In the genomic region with DNA sequence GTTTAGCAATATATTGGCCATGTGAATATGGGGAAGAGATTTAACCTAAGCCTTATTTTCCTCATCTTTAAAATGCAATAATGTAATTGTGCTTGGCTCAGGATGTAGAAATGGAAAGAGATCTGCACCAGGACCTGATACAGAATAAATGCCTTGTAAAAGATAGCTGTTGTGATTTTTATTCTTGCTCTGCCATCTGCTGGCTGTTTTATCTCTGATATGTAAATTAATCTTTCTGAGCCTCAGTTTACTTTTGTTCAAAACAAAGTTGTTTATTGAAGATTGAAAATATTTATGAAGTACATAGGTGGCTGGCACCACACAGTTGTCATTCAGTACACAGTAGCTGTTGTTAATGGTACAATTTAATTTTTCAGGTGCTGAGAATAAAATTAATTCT, we compare ENCODE assay signal across 14 cellular contexts. TPM values are rescaled to one million over a fixed set of nuclear protein-coding genes. Genes with fewer than 3 reads are reported as not detected.
DNase-seq lines count a peak whose midpoint lies in the region; ATAC-seq, FAIRE-seq and TF ChIP-seq lines count a peak whose summit lies in the region.
"Had no signal": no experiment of that assay in that cellular context is flagged by ENCODE, and none has a peak within 500 bp of the region (broad histone marks: within the 10 kb centered on the region; RNA-seq: fewer than 3 reads in every experiment).

No MANE protein-coding gene starts in this region.

- H3K9me3 ChIP-seq in OCI-LY1 (ENCODE audit: low read length), result no peaks in the 10 kb centered on the region
- H3K9me3 ChIP-seq in esophagus muscularis mucosa, result no peaks in the 10 kb centered on the region
- H3K9me3 ChIP-seq in parathyroid adenoma (ENCODE audit: control insufficient read depth, low read length), result no peaks in the 10 kb centered on the region
- H3K9me3 ChIP-seq: neutrophil had no signal

- H3K4me1 ChIP-seq in OCI-LY1 (ENCODE audit: insufficient read depth, low read length, severe bottlenecking), result peaks cover 22% of the 10 kb centered on the region
- peaks cover 33 to 59% (median 49%) of the 10 kb centered on the region in 4 donors for H3K4me1 ChIP-seq in esophagus muscularis mucosa
- peaks cover 2% of the 10 kb centered on the region for H3K4me1 ChIP-seq in parathyroid adenoma

- H3K4me2 ChIP-seq in OCI-LY1 (ENCODE audit: low read length), result no peak overlapping the region
- H3K4me2 ChIP-seq in parathyroid adenoma (ENCODE audit: low read length), result peak overlapping the region; percentile 51

- intact Hi-C loops in esophagus muscularis mucosa (cut with DNase I), result loop anchor here (5.0 kb wide), 1 partner anchor 46 kb away; no protein-coding TSS in a partner anchor

- H3K4me3 ChIP-seq in OCI-LY1 (ENCODE audit: low read depth, low read length, poor library complexity, severe bottlenecking) (no peak overlapping the region), esophagus muscularis mucosa (no peak overlapping the region), parathyroid adenoma (ENCODE audit: low read depth, low read length) (no peak overlapping the region)

- H2AFZ ChIP-seq in OCI-LY1 (ENCODE audit: low read length) (no peak overlapping the region), parathyroid adenoma (no peak overlapping the region)

- H3F3A ChIP-seq in OCI-LY1 (ENCODE audit: insufficient read depth, low read length), result no peaks in the 10 kb centered on the region; the same call in 1 of the 2 replicates

- TF ChIP-seq POLR2A in esophagus muscularis mucosa (IDR thresholded peaks at IDR 0.05; ENCODE audit: low read depth) (no peak), GM12891 (IDR thresholded peaks at IDR 0.05; ENCODE audit: low read depth, low read length) (no peak)

- no peak for TF ChIP-seq EP300 in esophagus muscularis mucosa (IDR thresholded peaks at IDR 0.05)

- peak; percentile 58 for TF ChIP-seq CTCF in OCI-LY1 (IDR thresholded peaks at IDR 0.05; ENCODE audit: low read length)
- TF ChIP-seq CTCF in esophagus muscularis mucosa (IDR thresholded peaks at IDR 0.05), result peak; percentile 19 to 34 (median 23)
- TF ChIP-seq CTCF in parathyroid adenoma (IDR thresholded peaks at IDR 0.05), result no peak

- no peaks in the 10 kb centered on the region for H3K79me2 ChIP-seq in OCI-LY1 (ENCODE audit: insufficient read depth, low read length)
- H3K79me2 ChIP-seq in parathyroid adenoma, result peaks cover 3% of the 10 kb centered on the region

- H3K27ac ChIP-seq in OCI-LY1 (ENCODE audit: low read depth, low read length, poor library complexity, severe bottlenecking), result no peak overlapping the region
- no peak overlapping the region for H3K27ac ChIP-seq in esophagus muscularis mucosa (replicated peaks in 1 of 4)
- H3K27ac ChIP-seq in parathyroid adenoma, result no peak overlapping the region
- H3K27ac ChIP-seq: neutrophil had no signal

- no peaks in the 10 kb centered on the region for H3K9me2 ChIP-seq in OCI-LY1 (ENCODE audit: low read depth, low read length)

- FAIRE-seq in GM12891 (lab: Jason Lieb, UNC), result no peak
- FAIRE-seq: GM18507, TTC549 had no signal

- no peaks in the 10 kb centered on the region for H4K20me1 ChIP-seq in OCI-LY1 (ENCODE audit: insufficient read depth, low read length)

- H3K36me3 ChIP-seq in OCI-LY1 (ENCODE audit: insufficient read depth, low read length), result no peaks in the 10 kb centered on the region
- H3K36me3 ChIP-seq in esophagus muscularis mucosa, result no peaks in the 10 kb centered on the region
- no peaks in the 10 kb centered on the region for H3K36me3 ChIP-seq in parathyroid adenoma (ENCODE audit: control insufficient read depth, insufficient read depth, low read length)
- H3K36me3 ChIP-seq: neutrophil had no signal

- ATAC-seq in GM21528 (IDR thresholded peaks at IDR 0.05; ENCODE audit: low FRiP score, unreplicated experiment), result no peak
- no peak for ATAC-seq in HG02852 (IDR thresholded peaks at IDR 0.05; ENCODE audit: unreplicated experiment)
- ATAC-seq: stimulated activated naive B cell treated with anti-CD40 and anti-IgM and Interleukin-4, amounts not matched to agents 10 μg/mL and 1 μg/mL and 100 μg/mL, for 72 hours had no signal

- DNase-seq in ELR (ENCODE audit: low read depth) (peak; percentile 11), esophagus muscularis mucosa (ENCODE audit: extremely low spot score) (no peak), GM12891 (ENCODE audit: insufficient read length, low spot score) (no peak), NCI-H1436 treated with DMSO at 0.1 percent for 48 hours (lab: John Stamatoyannopoulos, UW) (no peak)
- DNase-seq: EL; NCI-H1930; stimulated activated naive B cell treated with anti-CD40 and anti-IgM and Interleukin-4, amounts not matched to agents 10 μg/mL and 1 μg/mL and 100 μg/mL, for 72 hours had no signal

- no peak overlapping the region for H3K9ac ChIP-seq in OCI-LY1 (ENCODE audit: low read length)
- H3K9ac ChIP-seq in parathyroid adenoma, result no peak overlapping the region

- H3K27me3 ChIP-seq in OCI-LY1 (ENCODE audit: insufficient read depth, low read length) (no peaks in the 10 kb centered on the region), esophagus muscularis mucosa (no peaks in the 10 kb centered on the region), parathyroid adenoma (ENCODE audit: control insufficient read depth, insufficient read depth, low read length) (no peaks in the 10 kb centered on the region)
- H3K27me3 ChIP-seq: neutrophil had no signal

TF ChIP-seq in GM12891, 5 proteins besides CTCF, POLR2A, EP300 and RAD21:
- no peak for TF ChIP-seq TAF1 (IDR thresholded peaks at IDR 0.05; ENCODE audit: low read depth, low read length)
- no peak for TF ChIP-seq PAX5 (IDR thresholded peaks at IDR 0.05; ENCODE audit: insufficient read depth, low read length, severe bottlenecking)
- no peak for TF ChIP-seq POLR2AphosphoS5 (IDR thresholded peaks at IDR 0.05; ENCODE audit: low read depth, low read length)
- no peak for TF ChIP-seq POU2F2 (IDR thresholded peaks at IDR 0.05; ENCODE audit: low read depth, low read length)
- no peak for TF ChIP-seq SPI1 (IDR thresholded peaks at IDR 0.05; ENCODE audit: low read depth, low read length)

RNA-seq across cellular contexts. Expression of a gene that starts 21.9 kb away (rescaled TPM):
- 10 to 100 TPM; 42.1 to 72.2 (median 52.2) TPM for total RNA-seq in esophagus muscularis mucosa
- polyA plus RNA-seq in GM12891 (2012; ENCODE audit: low read depth, missing spikeins), result 1.7 TPM

RNA-seq across cellular contexts. Expression of a gene that starts 50.0 kb away (rescaled TPM):
- total RNA-seq in esophagus muscularis mucosa, result 1 to 10 TPM; 8.3 to 9.7 (median 9.2) TPM
- 7.6 TPM for polyA plus RNA-seq in GM12891 (2012; ENCODE audit: low read depth, missing spikeins)
